In genomic region chr12:1992732-1993131, GRCh38 we compare ENCODE assay signal across 20 cellular contexts. TPM values are rescaled to one million over a fixed set of nuclear protein-coding genes. Genes with fewer than 3 reads are reported as not detected.
DNase-seq lines count a peak whose midpoint lies in the region; ATAC-seq, FAIRE-seq and TF ChIP-seq lines count a peak whose summit lies in the region.
"Had no signal": no experiment of that assay in that cellular context is flagged by ENCODE, and none has a peak within 500 bp of the region (broad histone marks: within the 10 kb centered on the region; RNA-seq: fewer than 3 reads in every experiment).

No MANE protein-coding gene starts in this region.

- no peaks in the 10 kb centered on the region for H3K27me3 Mint-ChIP-seq in astrocyte (ENCODE audit: low read depth, unreplicated experiment)
- H3K27me3 Mint-ChIP-seq: activated T-cell treated with anti-CD3 and anti-CD28 coated beads, Interleukin-2, amount 50 U/mL, for 24 hours had no signal

- no peak for TF ChIP-seq CTCF in right atrium auricular region (IDR thresholded peaks at IDR 0.05)
- TF ChIP-seq CTCF in astrocyte (IDR thresholded peaks at IDR 0.05; ENCODE audit: insufficient read depth, low read depth, low read length) = no peak
- no peak for TF ChIP-seq CTCF in right lobe of liver (IDR thresholded peaks at IDR 0.05)
- TF ChIP-seq CTCF in uterus (IDR thresholded peaks at IDR 0.05) = no peak
- no peak for TF ChIP-seq CTCF in kidney (IDR thresholded peaks at IDR 0.05; ENCODE audit: borderline replicate concordance, extremely low read depth, insufficient read depth)

- H3K36me3 ChIP-seq in right atrium auricular region (peaks cover 22% of the 10 kb centered on the region), astrocyte (ENCODE audit: insufficient read depth, low read length) (peaks cover 22% of the 10 kb centered on the region), right lobe of liver (peaks cover 0 to 5% (median 0%) of the 10 kb centered on the region in 4 donors), uterus (no peaks in the 10 kb centered on the region), kidney (ENCODE audit: control insufficient read depth in 1 of 2, insufficient read depth in 2 of 2, low read length in 2 of 2) (peaks cover 5 to 15% of the 10 kb centered on the region in 2 donors)

- H3K27ac ChIP-seq in right cardiac atrium (ENCODE audit: low read length) (peak overlapping the region; percentile 30), right atrium auricular region (peak overlapping the region in 1 of 2 donors; percentile 46), astrocyte (ENCODE audit: low read depth, low read length) (peak overlapping the region; percentile 42), right lobe of liver (peak overlapping the region in 2 of 3 donors; percentile 41 to 91), uterus (peak overlapping the region; percentile 28 to 44), kidney (ENCODE audit: low read depth in 2 of 2, low read length in 2 of 2) (no peak overlapping the region)
- H3K27ac ChIP-seq: A549, lower lobe of right lung had no signal

- peaks cover 3% of the 10 kb centered on the region for H3K9me3 Mint-ChIP-seq in astrocyte (ENCODE audit: unreplicated experiment)
- H3K9me3 Mint-ChIP-seq: activated naive CD4-positive, alpha-beta T cell treated with anti-CD3 and anti-CD28 coated beads for 36 hours; activated T-cell treated with anti-CD3 and anti-CD28 coated beads, Interleukin-2, amount 50 U/mL, for 24 hours had no signal

- H3K9me3 ChIP-seq in right cardiac atrium (ENCODE audit: control insufficient read depth, low read length) (no peaks in the 10 kb centered on the region), right atrium auricular region (no peaks in the 10 kb centered on the region), astrocyte (ENCODE audit: insufficient read depth, low read depth, low read length) (no peaks in the 10 kb centered on the region), right lobe of liver (no peaks in the 10 kb centered on the region), uterus (peaks cover 0 to 2% of the 10 kb centered on the region in 2 donors), kidney (ENCODE audit: control insufficient read depth in 1 of 2, low read length in 2 of 2) (no peaks in the 10 kb centered on the region)
- H3K9me3 ChIP-seq: A549, lower lobe of right lung had no signal

- H3K79me2 ChIP-seq in astrocyte (ENCODE audit: insufficient read depth, low read length) = peaks cover 3% of the 10 kb centered on the region

- no peak for ATAC-seq in right cardiac atrium
- peak in 1 of 4 donors; percentile 10 for ATAC-seq in right lobe of liver
- no peak for ATAC-seq in GM21423 (IDR thresholded peaks at IDR 0.05; ENCODE audit: unreplicated experiment)
- ATAC-seq: A549, lower lobe of right lung had no signal

- peaks cover 19% of the 10 kb centered on the region for H4K20me1 ChIP-seq in astrocyte (ENCODE audit: insufficient read depth, low read length)

- peak overlapping the region; percentile 28 for H3K4me2 ChIP-seq in astrocyte (ENCODE audit: low read length)
- H3K4me2 ChIP-seq: A549 had no signal

- intact Hi-C loops in right cardiac atrium (cut with DNase I) = no loop called here
- intact Hi-C loops in right lobe of liver (cut with DNase I) = no loop called here
- intact Hi-C loops in uterus (cut with DNase I; ENCODE audit: low total_unique reads) = no loop called here
- intact Hi-C loops in kidney (cut with DNase I) = no loop called here

- no peak overlapping the region for H3K4me3 Mint-ChIP-seq in astrocyte (ENCODE audit: unreplicated experiment)
- H3K4me3 Mint-ChIP-seq: activated naive CD4-positive, alpha-beta T cell treated with anti-CD3 and anti-CD28 coated beads for 36 hours; activated T-cell treated with anti-CD3 and anti-CD28 coated beads, Interleukin-2, amount 50 U/mL, for 24 hours had no signal

- peaks cover 3% of the 10 kb centered on the region for H3K4me1 ChIP-seq in right cardiac atrium (ENCODE audit: control insufficient read depth, insufficient read depth, low read length)
- H3K4me1 ChIP-seq in right atrium auricular region = peaks cover 0 to 15% of the 10 kb centered on the region in 2 donors
- H3K4me1 ChIP-seq in astrocyte (ENCODE audit: insufficient read depth, low read length) = no peaks in the 10 kb centered on the region
- H3K4me1 ChIP-seq in right lobe of liver = peaks cover 0 to 38% (median 12%) of the 10 kb centered on the region in 4 donors
- H3K4me1 ChIP-seq in uterus = peaks cover 0 to 10% of the 10 kb centered on the region in 2 donors
- peaks cover 0 to 4% of the 10 kb centered on the region in 2 donors for H3K4me1 ChIP-seq in kidney (ENCODE audit: control insufficient read depth in 1 of 2, insufficient read depth in 1 of 2, low read depth in 1 of 2, low read length in 2 of 2)

- H3K9ac ChIP-seq in astrocyte (ENCODE audit: low read length) (no peak overlapping the region), kidney (ENCODE audit: low read length in 2 of 2) (no peak overlapping the region)

- peaks cover 21% of the 10 kb centered on the region for H3K36me3 Mint-ChIP-seq in astrocyte (ENCODE audit: low read depth, unreplicated experiment)

- H3K4me3 ChIP-seq in right cardiac atrium (ENCODE audit: low read length) (no peak overlapping the region), right atrium auricular region (no peak overlapping the region), astrocyte (ENCODE audit: insufficient read depth, low read depth, low read length) (no peak overlapping the region), right lobe of liver (no peak overlapping the region), uterus (no peak overlapping the region), kidney (ENCODE audit: low read length in 2 of 2) (no peak overlapping the region)
- H3K4me3 ChIP-seq: A549, lower lobe of right lung had no signal

- H2AFZ ChIP-seq in astrocyte (ENCODE audit: low read depth, low read length) = no peak overlapping the region

- peaks cover 18% of the 10 kb centered on the region for H3K4me1 Mint-ChIP-seq in astrocyte (ENCODE audit: low read depth, unreplicated experiment)

- no peak for FAIRE-seq in astrocyte (lab: Jason Lieb, UNC)
- FAIRE-seq in kidney (lab: Jason Lieb, UNC) = no peak
- FAIRE-seq: A549, endothelial cell of umbilical vein had no signal

- peak overlapping the region; percentile 27 for H3K27ac Mint-ChIP-seq in astrocyte (ENCODE audit: unreplicated experiment)
- H3K27ac Mint-ChIP-seq: activated naive CD4-positive, alpha-beta T cell treated with anti-CD3 and anti-CD28 coated beads for 36 hours; activated T-cell treated with anti-CD3 and anti-CD28 coated beads, Interleukin-2, amount 50 U/mL, for 24 hours had no signal

- TF ChIP-seq POLR2A in right lobe of liver (IDR thresholded peaks at IDR 0.05) (no peak), uterus (IDR thresholded peaks at IDR 0.05) (no peak)

- 68% methylated on average over 3 of the region's 3 CpGs for WGBS in right cardiac atrium
- WGBS in right lobe of liver (ENCODE audit: insufficient coverage, low coverage, low lambda C conversion rate, missing lambda C conversion rate) = 56% methylated on average over 3 of the region's 3 CpGs

- DNase-seq in right cardiac atrium (no peak), right atrium auricular region (ENCODE audit: low spot score) (no peak), astrocyte (ENCODE audit: low read depth) (no peak), right lobe of liver (no peak), uterus (no peak), AML-193 (lab: John Stamatoyannopoulos, UW) (no peak), kidney (no peak)
- DNase-seq: activated naive CD4-positive, alpha-beta T cell treated with anti-CD3 and anti-CD28 coated beads for 36 hours; activated T-cell treated with anti-CD3 and anti-CD28 coated beads, Interleukin-2, amount 50 U/mL, for 24 hours; C1 segment of cervical spinal cord; caudate nucleus; DMS153; KBM-7; lower lobe of right lung; NCI-H1694 treated with DMSO at 0.1 percent for 48 hours; nucleus accumbens; stimulated activated CD4-positive, alpha-beta T cell treated with anti-CD3 and anti-CD28 coated beads, Interleukin-12 subunit alpha, Interleukin-12 subunit beta, amount 100 ng/mL, for 4 hours had no signal

- no peaks in the 10 kb centered on the region for H3K27me3 ChIP-seq in right cardiac atrium (ENCODE audit: control insufficient read depth, insufficient read depth)
- H3K27me3 ChIP-seq in right atrium auricular region = no peaks in the 10 kb centered on the region
- no peaks in the 10 kb centered on the region for H3K27me3 ChIP-seq in astrocyte (ENCODE audit: insufficient read depth, low read length)
- H3K27me3 ChIP-seq in right lobe of liver = no peaks in the 10 kb centered on the region
- H3K27me3 ChIP-seq in uterus = no peaks in the 10 kb centered on the region

RNA-seq across cellular contexts. Expression of gene DCP1B, which starts 11.5 kb away (rescaled TPM):
- total RNA-seq in right cardiac atrium (1 to 10 TPM; 3.5 to 4.8 (median 3.6) TPM), right atrium auricular region (1 to 10 TPM; 5.8 to 6.2 TPM), astrocyte (13.1 and 16.5 TPM in 2 replicates), right lobe of liver (1 to 10 TPM; 4.1 to 7.6 (median 6.0) TPM), uterus (10 to 100 TPM; 13.6 to 34.4 (median 20.7) TPM), kidney (15.0 TPM)
- polyA plus RNA-seq in right cardiac atrium (3.4 TPM), kidney (ENCODE audit: insufficient read depth, low read depth, low replicate concordance) (11.3 TPM)

Comparison
In these comparisons a context has a peak if more than half of its experiments do, and no peak if none do; other contexts are left out.
1. H3K27ac ChIP-seq: peak in right cardiac atrium (single experiment), astrocyte (single experiment), right lobe of liver (2 of 3) and uterus (2 of 2); none in kidney (0 of 2).